In the genomic region with DNA sequence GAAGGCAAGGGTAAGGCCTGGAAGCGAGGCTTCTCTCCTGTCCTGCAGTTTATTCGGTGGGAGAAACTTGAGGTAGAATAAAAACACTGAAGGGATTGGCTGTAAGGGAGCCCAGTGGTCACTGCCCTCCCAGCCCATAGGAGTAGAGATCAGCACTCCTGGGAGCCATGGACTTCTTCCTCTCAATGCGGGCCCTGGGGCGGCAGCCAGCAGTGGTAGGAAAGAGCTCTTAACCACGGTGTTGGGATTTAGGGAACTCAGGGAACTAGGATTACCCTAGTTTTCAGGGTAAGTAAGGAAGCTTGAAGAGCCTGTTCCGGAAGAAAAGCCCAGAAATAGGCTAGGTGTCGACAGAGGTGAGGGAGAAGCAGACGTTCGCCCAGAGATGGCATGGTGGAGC, we compare ENCODE assay signal across 1 cellular context.
TF ChIP-seq lines count a peak whose summit lies in the region.

No MANE protein-coding gene starts in this region.

TF ChIP-seq in GM12878, 131 proteins besides CTCF, POLR2A, EP300 and RAD21:
- TF ChIP-seq EZH2 (IDR thresholded peaks at IDR 0.05; ENCODE audit: borderline replicate concordance, control insufficient read depth, low read depth, low read length) (no peak), PAX8 (IDR thresholded peaks at IDR 0.05) (no peak), HDAC6 (IDR thresholded peaks at IDR 0.05; ENCODE audit: unreplicated experiment) (no peak), ATF7 (IDR thresholded peaks at IDR 0.05; ENCODE audit: low read depth) (no peak), ESRRA (IDR thresholded peaks at IDR 0.05; ENCODE audit: low read length) (no peak), SP1 (IDR thresholded peaks at IDR 0.05; ENCODE audit: low read depth, low read length) (no peak), FOXM1 (IDR thresholded peaks at IDR 0.05; ENCODE audit: low read depth, low read length) (no peak)
- TF ChIP-seq, protein P1, sequence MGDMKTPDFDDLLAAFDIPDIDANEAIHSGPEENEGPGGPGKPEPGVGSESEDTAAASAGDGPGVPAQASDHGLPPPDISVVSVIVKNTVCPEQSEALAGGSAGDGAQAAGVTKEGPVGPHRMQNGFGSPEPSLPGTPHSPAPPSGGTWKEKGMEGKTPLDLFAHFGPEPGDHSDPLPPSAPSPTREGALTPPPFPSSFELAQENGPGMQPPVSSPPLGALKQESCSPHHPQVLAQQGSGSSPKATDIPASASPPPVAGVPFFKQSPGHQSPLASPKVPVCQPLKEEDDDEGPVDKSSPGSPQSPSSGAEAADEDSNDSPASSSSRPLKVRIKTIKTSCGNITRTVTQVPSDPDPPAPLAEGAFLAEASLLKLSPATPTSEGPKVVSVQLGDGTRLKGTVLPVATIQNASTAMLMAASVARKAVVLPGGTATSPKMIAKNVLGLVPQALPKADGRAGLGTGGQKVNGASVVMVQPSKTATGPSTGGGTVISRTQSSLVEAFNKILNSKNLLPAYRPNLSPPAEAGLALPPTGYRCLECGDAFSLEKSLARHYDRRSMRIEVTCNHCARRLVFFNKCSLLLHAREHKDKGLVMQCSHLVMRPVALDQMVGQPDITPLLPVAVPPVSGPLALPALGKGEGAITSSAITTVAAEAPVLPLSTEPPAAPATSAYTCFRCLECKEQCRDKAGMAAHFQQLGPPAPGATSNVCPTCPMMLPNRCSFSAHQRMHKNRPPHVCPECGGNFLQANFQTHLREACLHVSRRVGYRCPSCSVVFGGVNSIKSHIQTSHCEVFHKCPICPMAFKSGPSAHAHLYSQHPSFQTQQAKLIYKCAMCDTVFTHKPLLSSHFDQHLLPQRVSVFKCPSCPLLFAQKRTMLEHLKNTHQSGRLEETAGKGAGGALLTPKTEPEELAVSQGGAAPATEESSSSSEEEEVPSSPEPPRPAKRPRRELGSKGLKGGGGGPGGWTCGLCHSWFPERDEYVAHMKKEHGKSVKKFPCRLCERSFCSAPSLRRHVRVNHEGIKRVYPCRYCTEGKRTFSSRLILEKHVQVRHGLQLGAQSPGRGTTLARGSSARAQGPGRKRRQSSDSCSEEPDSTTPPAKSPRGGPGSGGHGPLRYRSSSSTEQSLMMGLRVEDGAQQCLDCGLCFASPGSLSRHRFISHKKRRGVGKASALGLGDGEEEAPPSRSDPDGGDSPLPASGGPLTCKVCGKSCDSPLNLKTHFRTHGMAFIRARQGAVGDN (IDR thresholded peaks at IDR 0.05): no peak
- TF ChIP-seq, protein P2, sequence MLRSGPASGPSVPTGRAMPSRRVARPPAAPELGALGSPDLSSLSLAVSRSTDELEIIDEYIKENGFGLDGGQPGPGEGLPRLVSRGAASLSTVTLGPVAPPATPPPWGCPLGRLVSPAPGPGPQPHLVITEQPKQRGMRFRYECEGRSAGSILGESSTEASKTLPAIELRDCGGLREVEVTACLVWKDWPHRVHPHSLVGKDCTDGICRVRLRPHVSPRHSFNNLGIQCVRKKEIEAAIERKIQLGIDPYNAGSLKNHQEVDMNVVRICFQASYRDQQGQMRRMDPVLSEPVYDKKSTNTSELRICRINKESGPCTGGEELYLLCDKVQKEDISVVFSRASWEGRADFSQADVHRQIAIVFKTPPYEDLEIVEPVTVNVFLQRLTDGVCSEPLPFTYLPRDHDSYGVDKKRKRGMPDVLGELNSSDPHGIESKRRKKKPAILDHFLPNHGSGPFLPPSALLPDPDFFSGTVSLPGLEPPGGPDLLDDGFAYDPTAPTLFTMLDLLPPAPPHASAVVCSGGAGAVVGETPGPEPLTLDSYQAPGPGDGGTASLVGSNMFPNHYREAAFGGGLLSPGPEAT (IDR thresholded peaks at IDR 0.05; ENCODE audit: low read depth): no peak
- TF ChIP-seq, protein P3, sequence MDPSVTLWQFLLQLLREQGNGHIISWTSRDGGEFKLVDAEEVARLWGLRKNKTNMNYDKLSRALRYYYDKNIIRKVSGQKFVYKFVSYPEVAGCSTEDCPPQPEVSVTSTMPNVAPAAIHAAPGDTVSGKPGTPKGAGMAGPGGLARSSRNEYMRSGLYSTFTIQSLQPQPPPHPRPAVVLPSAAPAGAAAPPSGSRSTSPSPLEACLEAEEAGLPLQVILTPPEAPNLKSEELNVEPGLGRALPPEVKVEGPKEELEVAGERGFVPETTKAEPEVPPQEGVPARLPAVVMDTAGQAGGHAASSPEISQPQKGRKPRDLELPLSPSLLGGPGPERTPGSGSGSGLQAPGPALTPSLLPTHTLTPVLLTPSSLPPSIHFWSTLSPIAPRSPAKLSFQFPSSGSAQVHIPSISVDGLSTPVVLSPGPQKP (IDR thresholded peaks at IDR 0.05; ENCODE audit: low read depth, low read length): no peak
